2 cellular contexts compared by ENCODE assay signal in genomic region chr2:177249038-177249437, GRCh38.
TF ChIP-seq lines count a peak whose summit lies in the region.

No MANE protein-coding gene starts in this region.

TF ChIP-seq in K562, 482 proteins besides CTCF, POLR2A, EP300 and RAD21:
- no peak for TF ChIP-seq ZFPM2 (CRISPR knock-in tag; IDR thresholded peaks at IDR 0.05)
- TF ChIP-seq, protein P1, sequence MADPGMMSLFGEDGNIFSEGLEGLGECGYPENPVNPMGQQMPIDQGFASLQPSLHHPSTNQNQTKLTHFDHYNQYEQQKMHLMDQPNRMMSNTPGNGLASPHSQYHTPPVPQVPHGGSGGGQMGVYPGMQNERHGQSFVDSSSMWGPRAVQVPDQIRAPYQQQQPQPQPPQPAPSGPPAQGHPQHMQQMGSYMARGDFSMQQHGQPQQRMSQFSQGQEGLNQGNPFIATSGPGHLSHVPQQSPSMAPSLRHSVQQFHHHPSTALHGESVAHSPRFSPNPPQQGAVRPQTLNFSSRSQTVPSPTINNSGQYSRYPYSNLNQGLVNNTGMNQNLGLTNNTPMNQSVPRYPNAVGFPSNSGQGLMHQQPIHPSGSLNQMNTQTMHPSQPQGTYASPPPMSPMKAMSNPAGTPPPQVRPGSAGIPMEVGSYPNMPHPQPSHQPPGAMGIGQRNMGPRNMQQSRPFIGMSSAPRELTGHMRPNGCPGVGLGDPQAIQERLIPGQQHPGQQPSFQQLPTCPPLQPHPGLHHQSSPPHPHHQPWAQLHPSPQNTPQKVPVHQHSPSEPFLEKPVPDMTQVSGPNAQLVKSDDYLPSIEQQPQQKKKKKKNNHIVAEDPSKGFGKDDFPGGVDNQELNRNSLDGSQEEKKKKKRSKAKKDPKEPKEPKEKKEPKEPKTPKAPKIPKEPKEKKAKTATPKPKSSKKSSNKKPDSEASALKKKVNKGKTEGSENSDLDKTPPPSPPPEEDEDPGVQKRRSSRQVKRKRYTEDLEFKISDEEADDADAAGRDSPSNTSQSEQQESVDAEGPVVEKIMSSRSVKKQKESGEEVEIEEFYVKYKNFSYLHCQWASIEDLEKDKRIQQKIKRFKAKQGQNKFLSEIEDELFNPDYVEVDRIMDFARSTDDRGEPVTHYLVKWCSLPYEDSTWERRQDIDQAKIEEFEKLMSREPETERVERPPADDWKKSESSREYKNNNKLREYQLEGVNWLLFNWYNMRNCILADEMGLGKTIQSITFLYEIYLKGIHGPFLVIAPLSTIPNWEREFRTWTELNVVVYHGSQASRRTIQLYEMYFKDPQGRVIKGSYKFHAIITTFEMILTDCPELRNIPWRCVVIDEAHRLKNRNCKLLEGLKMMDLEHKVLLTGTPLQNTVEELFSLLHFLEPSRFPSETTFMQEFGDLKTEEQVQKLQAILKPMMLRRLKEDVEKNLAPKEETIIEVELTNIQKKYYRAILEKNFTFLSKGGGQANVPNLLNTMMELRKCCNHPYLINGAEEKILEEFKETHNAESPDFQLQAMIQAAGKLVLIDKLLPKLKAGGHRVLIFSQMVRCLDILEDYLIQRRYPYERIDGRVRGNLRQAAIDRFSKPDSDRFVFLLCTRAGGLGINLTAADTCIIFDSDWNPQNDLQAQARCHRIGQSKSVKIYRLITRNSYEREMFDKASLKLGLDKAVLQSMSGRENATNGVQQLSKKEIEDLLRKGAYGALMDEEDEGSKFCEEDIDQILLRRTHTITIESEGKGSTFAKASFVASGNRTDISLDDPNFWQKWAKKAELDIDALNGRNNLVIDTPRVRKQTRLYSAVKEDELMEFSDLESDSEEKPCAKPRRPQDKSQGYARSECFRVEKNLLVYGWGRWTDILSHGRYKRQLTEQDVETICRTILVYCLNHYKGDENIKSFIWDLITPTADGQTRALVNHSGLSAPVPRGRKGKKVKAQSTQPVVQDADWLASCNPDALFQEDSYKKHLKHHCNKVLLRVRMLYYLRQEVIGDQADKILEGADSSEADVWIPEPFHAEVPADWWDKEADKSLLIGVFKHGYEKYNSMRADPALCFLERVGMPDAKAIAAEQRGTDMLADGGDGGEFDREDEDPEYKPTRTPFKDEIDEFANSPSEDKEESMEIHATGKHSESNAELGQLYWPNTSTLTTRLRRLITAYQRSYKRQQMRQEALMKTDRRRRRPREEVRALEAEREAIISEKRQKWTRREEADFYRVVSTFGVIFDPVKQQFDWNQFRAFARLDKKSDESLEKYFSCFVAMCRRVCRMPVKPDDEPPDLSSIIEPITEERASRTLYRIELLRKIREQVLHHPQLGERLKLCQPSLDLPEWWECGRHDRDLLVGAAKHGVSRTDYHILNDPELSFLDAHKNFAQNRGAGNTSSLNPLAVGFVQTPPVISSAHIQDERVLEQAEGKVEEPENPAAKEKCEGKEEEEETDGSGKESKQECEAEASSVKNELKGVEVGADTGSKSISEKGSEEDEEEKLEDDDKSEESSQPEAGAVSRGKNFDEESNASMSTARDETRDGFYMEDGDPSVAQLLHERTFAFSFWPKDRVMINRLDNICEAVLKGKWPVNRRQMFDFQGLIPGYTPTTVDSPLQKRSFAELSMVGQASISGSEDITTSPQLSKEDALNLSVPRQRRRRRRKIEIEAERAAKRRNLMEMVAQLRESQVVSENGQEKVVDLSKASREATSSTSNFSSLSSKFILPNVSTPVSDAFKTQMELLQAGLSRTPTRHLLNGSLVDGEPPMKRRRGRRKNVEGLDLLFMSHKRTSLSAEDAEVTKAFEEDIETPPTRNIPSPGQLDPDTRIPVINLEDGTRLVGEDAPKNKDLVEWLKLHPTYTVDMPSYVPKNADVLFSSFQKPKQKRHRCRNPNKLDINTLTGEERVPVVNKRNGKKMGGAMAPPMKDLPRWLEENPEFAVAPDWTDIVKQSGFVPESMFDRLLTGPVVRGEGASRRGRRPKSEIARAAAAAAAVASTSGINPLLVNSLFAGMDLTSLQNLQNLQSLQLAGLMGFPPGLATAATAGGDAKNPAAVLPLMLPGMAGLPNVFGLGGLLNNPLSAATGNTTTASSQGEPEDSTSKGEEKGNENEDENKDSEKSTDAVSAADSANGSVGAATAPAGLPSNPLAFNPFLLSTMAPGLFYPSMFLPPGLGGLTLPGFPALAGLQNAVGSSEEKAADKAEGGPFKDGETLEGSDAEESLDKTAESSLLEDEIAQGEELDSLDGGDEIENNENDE (IDR thresholded peaks at IDR 0.05; ENCODE audit: low read depth, low read length) = no peak
- TF ChIP-seq POLR2G (IDR thresholded peaks at IDR 0.05; ENCODE audit: low read depth, low read length) = 0 out of 2 replicates have a peak, but pooled peaks have one; percentile 19
- TF ChIP-seq DMBX1 (CRISPR knock-in tag; IDR thresholded peaks at IDR 0.05; ENCODE audit: borderline replicate concordance) = no peak

TF ChIP-seq in SK-N-SH, 30 proteins besides CTCF, POLR2A, EP300 and RAD21:
- TF ChIP-seq FOXM1 (IDR thresholded peaks at IDR 0.05; ENCODE audit: low read depth) (no peak), YY1 (IDR thresholded peaks at IDR 0.05; ENCODE audit: low read depth) (no peak), MAX (IDR thresholded peaks at IDR 0.05; ENCODE audit: low read depth) (no peak), POLR2AphosphoS5 (IDR thresholded peaks at IDR 0.05; ENCODE audit: low read depth, low read length) (no peak), RXRA (IDR thresholded peaks at IDR 0.05; ENCODE audit: borderline replicate concordance, low read depth) (no peak), CHD2 (IDR thresholded peaks at IDR 0.05; ENCODE audit: low read length, partially characterized antibody) (no peak), ELF1 (IDR thresholded peaks at IDR 0.05) (no peak), TAF1 (IDR thresholded peaks at IDR 0.05; ENCODE audit: borderline replicate concordance, low read depth, low read length) (no peak), SMC3 (IDR thresholded peaks at IDR 0.05; ENCODE audit: low read depth, low read length) (no peak), TEAD4 (IDR thresholded peaks at IDR 0.05; ENCODE audit: borderline replicate concordance, insufficient read depth) (no peak), JUND (IDR thresholded peaks at IDR 0.05) (no peak), REST (IDR thresholded peaks at IDR 0.05; ENCODE audit: low read depth, low read length) (no peak), SIN3A (IDR thresholded peaks at IDR 0.05; ENCODE audit: borderline replicate concordance, low read depth, low read length) (no peak), GABPA (IDR thresholded peaks at IDR 0.05; ENCODE audit: low read depth) (no peak), FOXJ3 (CRISPR knock-in tag; IDR thresholded peaks at IDR 0.05) (no peak), PBX3 (IDR thresholded peaks at IDR 0.05) (no peak)
- TF ChIP-seq, protein P2, sequence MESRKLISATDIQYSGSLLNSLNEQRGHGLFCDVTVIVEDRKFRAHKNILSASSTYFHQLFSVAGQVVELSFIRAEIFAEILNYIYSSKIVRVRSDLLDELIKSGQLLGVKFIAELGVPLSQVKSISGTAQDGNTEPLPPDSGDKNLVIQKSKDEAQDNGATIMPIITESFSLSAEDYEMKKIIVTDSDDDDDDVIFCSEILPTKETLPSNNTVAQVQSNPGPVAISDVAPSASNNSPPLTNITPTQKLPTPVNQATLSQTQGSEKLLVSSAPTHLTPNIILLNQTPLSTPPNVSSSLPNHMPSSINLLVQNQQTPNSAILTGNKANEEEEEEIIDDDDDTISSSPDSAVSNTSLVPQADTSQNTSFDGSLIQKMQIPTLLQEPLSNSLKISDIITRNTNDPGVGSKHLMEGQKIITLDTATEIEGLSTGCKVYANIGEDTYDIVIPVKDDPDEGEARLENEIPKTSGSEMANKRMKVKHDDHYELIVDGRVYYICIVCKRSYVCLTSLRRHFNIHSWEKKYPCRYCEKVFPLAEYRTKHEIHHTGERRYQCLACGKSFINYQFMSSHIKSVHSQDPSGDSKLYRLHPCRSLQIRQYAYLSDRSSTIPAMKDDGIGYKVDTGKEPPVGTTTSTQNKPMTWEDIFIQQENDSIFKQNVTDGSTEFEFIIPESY (IDR thresholded peaks at IDR 0.05; ENCODE audit: borderline replicate concordance, low read depth) = no peak
- TF ChIP-seq, protein P3, sequence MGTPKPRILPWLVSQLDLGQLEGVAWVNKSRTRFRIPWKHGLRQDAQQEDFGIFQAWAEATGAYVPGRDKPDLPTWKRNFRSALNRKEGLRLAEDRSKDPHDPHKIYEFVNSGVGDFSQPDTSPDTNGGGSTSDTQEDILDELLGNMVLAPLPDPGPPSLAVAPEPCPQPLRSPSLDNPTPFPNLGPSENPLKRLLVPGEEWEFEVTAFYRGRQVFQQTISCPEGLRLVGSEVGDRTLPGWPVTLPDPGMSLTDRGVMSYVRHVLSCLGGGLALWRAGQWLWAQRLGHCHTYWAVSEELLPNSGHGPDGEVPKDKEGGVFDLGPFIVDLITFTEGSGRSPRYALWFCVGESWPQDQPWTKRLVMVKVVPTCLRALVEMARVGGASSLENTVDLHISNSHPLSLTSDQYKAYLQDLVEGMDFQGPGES (IDR thresholded peaks at IDR 0.05; ENCODE audit: low read depth, low read length) = no peak
